Comparison of ENCODE assay signal across 8 cellular contexts in genomic region chr18:25921677-25922421, GRCh38.
A peak's percentile ranks its signal among the peaks of the same experiment; 100 is the strongest.
DNase-seq lines count a peak whose midpoint lies in the region; ATAC-seq and TF ChIP-seq lines count a peak whose summit lies in the region.

No MANE protein-coding gene starts in this region.

- DNase-seq in ELF-1 (ENCODE audit: low read depth, low spot score) (peak; percentile 72), chondrocyte (ENCODE audit: low spot score) (no peak), neural progenitor cell (ENCODE audit: low spot score) (peak; percentile 39), NCI-H1694 treated with DMSO at 0.1 percent for 48 hours (lab: John Stamatoyannopoulos, UW) (no peak)
- peak; percentile 19 for DNase-seq in T-helper 2 cell treated with Interferon-gamma antibody and Interleukin-4, amounts not matched to agents 5 μg/mL and 100 μg/mL, for 36 hours (ENCODE audit: low spot score)

- no peak overlapping the region for H3K27ac Mint-ChIP-seq in T-helper 2 cell treated with Interferon-gamma antibody and Interleukin-4, amounts not matched to agents 5 μg/mL and 100 μg/mL, for 36 hours
- no peak overlapping the region for H3K27ac Mint-ChIP-seq in chondrocyte (ENCODE audit: unreplicated experiment)
- no peak overlapping the region for H3K27ac Mint-ChIP-seq in neural progenitor cell

- no peak overlapping the region for H3K9ac ChIP-seq in neural progenitor cell

- no peaks in the 10 kb centered on the region for H3K4me1 Mint-ChIP-seq in T-helper 2 cell treated with Interferon-gamma antibody and Interleukin-4, amounts not matched to agents 5 μg/mL and 100 μg/mL, for 36 hours (ENCODE audit: low read depth)
- H3K4me1 Mint-ChIP-seq in chondrocyte (ENCODE audit: low read depth): no peaks in the 10 kb centered on the region
- no peaks in the 10 kb centered on the region for H3K4me1 Mint-ChIP-seq in neural progenitor cell

- no peaks in the 10 kb centered on the region for H4K20me1 ChIP-seq in neural progenitor cell (ENCODE audit: low read depth)

- H3K4me3 ChIP-seq in neural progenitor cell: no peak overlapping the region

- H3K4me1 ChIP-seq in neural progenitor cell: no peaks in the 10 kb centered on the region

- H3K9me3 ChIP-seq in neural progenitor cell (ENCODE audit: low read depth): no peaks in the 10 kb centered on the region

- H3K79me2 ChIP-seq in neural progenitor cell (ENCODE audit: low read depth): no peaks in the 10 kb centered on the region

- H3K27ac ChIP-seq in neural progenitor cell: no peak overlapping the region

- ATAC-seq in GM21390 (IDR thresholded peaks at IDR 0.05; ENCODE audit: unreplicated experiment) (peak; percentile 88), GM18873 (IDR thresholded peaks at IDR 0.05; ENCODE audit: low FRiP score, unreplicated experiment) (no peak)

- H2AFZ ChIP-seq in neural progenitor cell (replicated peaks): peak overlapping the region; percentile 20

- H3K4me2 ChIP-seq in neural progenitor cell: no peak overlapping the region

- no peaks in the 10 kb centered on the region for H3K36me3 Mint-ChIP-seq in T-helper 2 cell treated with Interferon-gamma antibody and Interleukin-4, amounts not matched to agents 5 μg/mL and 100 μg/mL, for 36 hours (ENCODE audit: low read depth)
- no peaks in the 10 kb centered on the region for H3K36me3 Mint-ChIP-seq in chondrocyte (ENCODE audit: low read depth)
- H3K36me3 Mint-ChIP-seq in neural progenitor cell: no peaks in the 10 kb centered on the region

- H3F3A ChIP-seq in neural progenitor cell (ENCODE audit: low read depth): no peaks in the 10 kb centered on the region

- TF ChIP-seq CTCF in LNCAP (IDR thresholded peaks at IDR 0.05) (peak; percentile 79), chondrocyte (IDR thresholded peaks at IDR 0.05) (peak; percentile 74), neural progenitor cell (IDR thresholded peaks at IDR 0.05) (peak; percentile 65)

- H3K9me3 Mint-ChIP-seq in T-helper 2 cell treated with Interferon-gamma antibody and Interleukin-4, amounts not matched to agents 5 μg/mL and 100 μg/mL, for 36 hours: no peaks in the 10 kb centered on the region
- H3K9me3 Mint-ChIP-seq in chondrocyte (ENCODE audit: low read depth) (no peaks in the 10 kb centered on the region), neural progenitor cell (no peaks in the 10 kb centered on the region)

- H3K27me3 ChIP-seq in neural progenitor cell: no peaks in the 10 kb centered on the region

- H3K4me3 Mint-ChIP-seq in T-helper 2 cell treated with Interferon-gamma antibody and Interleukin-4, amounts not matched to agents 5 μg/mL and 100 μg/mL, for 36 hours: no peak overlapping the region
- H3K4me3 Mint-ChIP-seq in chondrocyte (ENCODE audit: unreplicated experiment) (no peak overlapping the region), neural progenitor cell (no peak overlapping the region)

- no peaks in the 10 kb centered on the region for H3K36me3 ChIP-seq in neural progenitor cell

- peaks cover 6% of the 10 kb centered on the region for H3K27me3 Mint-ChIP-seq in T-helper 2 cell treated with Interferon-gamma antibody and Interleukin-4, amounts not matched to agents 5 μg/mL and 100 μg/mL, for 36 hours (ENCODE audit: low read depth)
- H3K27me3 Mint-ChIP-seq in chondrocyte (ENCODE audit: low read depth): peaks cover 5% of the 10 kb centered on the region
- peaks cover 2% of the 10 kb centered on the region for H3K27me3 Mint-ChIP-seq in neural progenitor cell (ENCODE audit: insufficient read depth, low read depth)

Comparison
In these comparisons a context has a peak if more than half of its experiments do, and no peak if none do; other contexts are left out.
1. DNase-seq: peak in ELF-1 (single experiment), T-helper 2 cell treated with Interferon-gamma antibody and Interleukin-4, amounts not matched to agents 5 μg/mL and 100 μg/mL, for 36 hours (single experiment) and neural progenitor cell (single experiment); none in chondrocyte (single experiment) and NCI-H1694 treated with DMSO at 0.1 percent for 48 hours (single experiment).
2. Peak in every context shown above with its lines, with median percentiles within 50 percentile points of each other: CTCF ChIP-seq.